Comparison of ENCODE assay signal across 23 cellular contexts in the genomic region with DNA sequence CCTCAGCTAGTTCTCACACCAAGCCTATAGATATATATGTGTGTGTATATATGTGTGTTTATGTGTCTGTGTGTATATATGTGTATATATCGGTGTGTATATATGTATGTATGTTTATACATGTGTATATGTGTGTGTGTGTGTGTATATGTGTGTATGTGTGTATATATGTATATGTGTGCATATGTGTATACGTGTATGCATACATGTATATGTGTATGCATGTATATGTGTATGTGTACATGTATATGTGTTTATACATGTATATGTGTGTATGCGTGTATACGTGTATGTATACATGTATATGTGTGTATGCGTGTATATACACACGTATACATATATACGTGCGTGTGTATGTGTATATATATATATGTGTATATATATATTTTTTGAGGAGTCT. TPM values are rescaled to one million over a fixed set of nuclear protein-coding genes. Genes with fewer than 3 reads are reported as not detected.
DNase-seq lines count a peak whose midpoint lies in the region; ATAC-seq, FAIRE-seq and TF ChIP-seq lines count a peak whose summit lies in the region.
"Had no signal": no experiment of that assay in that cellular context is flagged by ENCODE, and none has a peak within 500 bp of the region (broad histone marks: within the 10 kb centered on the region; RNA-seq: fewer than 3 reads in every experiment).

No MANE protein-coding gene starts in this region.

- H3K4me1 Mint-ChIP-seq in IgD-negative memory B cell: no peaks in the 10 kb centered on the region
- H3K4me1 Mint-ChIP-seq: B cell had no signal

- DNase-seq in A549 (ENCODE audit: low read depth in 1 of 2, low spot score in 1 of 2) (no peak), GM12891 (ENCODE audit: insufficient read length, low spot score) (no peak), SHP77 (lab: John Stamatoyannopoulos, UW) (no peak)
- DNase-seq: 8988T; AML-193; Caco-2; Calu3; CD4-positive, alpha-beta T cell; CD8-positive, alpha-beta T cell; DMS79 treated with DMSO at 0.1 percent for 48 hours; GF-D8 had no signal

- H3K27ac ChIP-seq in A549 (no peak overlapping the region), gastroesophageal sphincter (no peak overlapping the region)
- H3K27ac ChIP-seq: BLaER1 treated with 17β-estradiol and CSF1 and Interleukin-3, amounts not matched to agents 10 nM and 100 nM; C4-2B had no signal

- TF ChIP-seq POLR2A in A549 (IDR thresholded peaks at IDR 0.05; ENCODE audit: low read length) (no peak), GM12891 (IDR thresholded peaks at IDR 0.05; ENCODE audit: low read depth, low read length) (no peak), gastroesophageal sphincter (IDR thresholded peaks at IDR 0.05) (no peak)

- H3K9me3 ChIP-seq in A549 (no peaks in the 10 kb centered on the region), gastroesophageal sphincter (peaks cover 0 to 14% (median 0%) of the 10 kb centered on the region in 3 donors)
- H3K9me3 ChIP-seq: Caco-2 had no signal

- no peak overlapping the region for H3K4me2 ChIP-seq in A549
- H3K4me2 ChIP-seq: BLaER1 treated with 17β-estradiol and CSF1 and Interleukin-3, amounts not matched to agents 10 nM and 100 nM had no signal

- ATAC-seq in A549 (no peak), esophagus mucosa (peak; percentile 33), gastroesophageal sphincter (no peak), GM19351 (IDR thresholded peaks at IDR 0.05; ENCODE audit: unreplicated experiment) (no peak)
- ATAC-seq: CD8-positive, alpha-beta T cell had no signal

- no peaks in the 10 kb centered on the region for H3K27me3 ChIP-seq in gastroesophageal sphincter
- H3K27me3 ChIP-seq: BLaER1 treated with 17β-estradiol and CSF1 and Interleukin-3, amounts not matched to agents 10 nM and 100 nM had no signal

- no peak for TF ChIP-seq RAD21 in A549 (conservative IDR thresholded peaks at IDR 0.05 in 1 of 2, IDR thresholded peaks at IDR 0.05 in 1 of 2)

- H3K36me3 ChIP-seq in gastroesophageal sphincter: peaks cover 0 to 77% of the 10 kb centered on the region in 2 donors

- peak overlapping the region in 2 of 3 donors; percentile 45 to 53 for H3K27ac Mint-ChIP-seq in IgD-negative memory B cell
- H3K27ac Mint-ChIP-seq: B cell; CD4-positive, alpha-beta T cell; CD8-positive, alpha-beta T cell had no signal

- CTCF ChIA-PET in A549 (lab: Yijun Ruan, JAX): no interaction called here

- FAIRE-seq in A549 (lab: Jason Lieb, UNC): no peak
- peak; percentile 9 for FAIRE-seq in GM12891 (lab: Jason Lieb, UNC)
- FAIRE-seq: A204.1, D721Med, G401.6, GM12892, GM18507 had no signal

- no peak for TF ChIP-seq EP300 in A549 (IDR thresholded peaks at IDR 0.05)
- TF ChIP-seq EP300 in gastroesophageal sphincter (IDR thresholded peaks at IDR 0.05): no peak

- WGBS in A549 (ENCODE audit: missing lambda C conversion rate): 95% methylated on average over 8 of the region's 8 CpGs
- WGBS in gastroesophageal sphincter (ENCODE audit: low coverage in 1 of 2), 2 donors: 85 to 86% methylated on average over 7 to 8 of the region's 8 CpGs

- H3K4me1 ChIP-seq in A549: no peaks in the 10 kb centered on the region
- H3K4me1 ChIP-seq in gastroesophageal sphincter: no peaks in the 10 kb centered on the region
- H3K4me1 ChIP-seq: BLaER1 treated with 17β-estradiol and CSF1 and Interleukin-3, amounts not matched to agents 10 nM and 100 nM; Caco-2 had no signal

- POLR2A ChIA-PET in A549 (lab: Yijun Ruan, JAX): no interaction called here

- H3K36me3 Mint-ChIP-seq in IgD-negative memory B cell: peaks cover 4% of the 10 kb centered on the region

- no peak overlapping the region for H3K4me3 ChIP-seq in A549
- H3K4me3 ChIP-seq in gastroesophageal sphincter: no peak overlapping the region
- H3K4me3 ChIP-seq: BLaER1 treated with 17β-estradiol and CSF1 and Interleukin-3, amounts not matched to agents 10 nM and 100 nM had no signal

- TF ChIP-seq CTCF in A549 (IDR thresholded peaks at IDR 0.05): no peak
- TF ChIP-seq CTCF in gastroesophageal sphincter (IDR thresholded peaks at IDR 0.05): no peak

- no peak overlapping the region for H3K4me3 Mint-ChIP-seq in IgD-negative memory B cell
- H3K4me3 Mint-ChIP-seq: B cell; CD4-positive, alpha-beta T cell; CD8-positive, alpha-beta T cell had no signal

- H3K9me3 Mint-ChIP-seq in IgD-negative memory B cell: peaks cover 0 to 2% (median 0%) of the 10 kb centered on the region in 3 donors
- H3K9me3 Mint-ChIP-seq: CD4-positive, alpha-beta T cell; CD8-positive, alpha-beta T cell had no signal

- H3K27me3 Mint-ChIP-seq in IgD-negative memory B cell: no peaks in the 10 kb centered on the region
- H3K27me3 Mint-ChIP-seq: B cell; CD4-positive, alpha-beta T cell had no signal

TF ChIP-seq in A549, 52 proteins besides CTCF, POLR2A, EP300 and RAD21:
- TF ChIP-seq MAFK (IDR thresholded peaks at IDR 0.05; ENCODE audit: partially characterized antibody) (no peak), HOXA7 (CRISPR knock-in tag; IDR thresholded peaks at IDR 0.05) (0 out of 2 replicates have a peak, but pooled peaks have one; percentile 13)

TF ChIP-seq in GM12891, 5 proteins besides CTCF, POLR2A, EP300 and RAD21:
- TF ChIP-seq POLR2AphosphoS5 (IDR thresholded peaks at IDR 0.05; ENCODE audit: low read depth, low read length) (no peak), TAF1 (IDR thresholded peaks at IDR 0.05; ENCODE audit: low read depth, low read length) (no peak)

RNA-seq across cellular contexts. Expression of gene GTPBP6, which starts 18.3 kb away (rescaled TPM):
- polyA plus RNA-seq in A549 (2011; rRNA removed): 22.9 and 26.0 TPM in 2 replicates
- 64.3 and 74.2 TPM in 2 replicates for polyA plus RNA-seq in A549 (2012; cell fraction: cytosol; rRNA removed)
- 78.8 and 93.8 TPM in 2 replicates for polyA plus RNA-seq in A549 (2012; cell fraction: nucleus; rRNA removed)
- 36.1 to 41.2 TPM (median 39.4 TPM) in 3 replicates for polyA plus RNA-seq in A549 (2017; fragmentation: RNase III; extraction: RNeasy Plus Mini Kit Qiagen cat#74134 plus additional on column Dnase treatment)
- 10.2 and 14.8 TPM in 2 replicates for polyA minus RNA-seq in A549 (2011; rRNA and poly(A)+ RNA removed)
- 29.7 TPM for polyA plus RNA-seq in GM12891 (2012; ENCODE audit: low read depth, missing spikeins)
- 40.8 TPM for polyA plus RNA-seq in IgD-negative memory B cell
- 35.3 TPM for total RNA-seq in esophagus mucosa
- total RNA-seq in gastroesophageal sphincter: 10 to 100 TPM; 35.3 to 53.5 (median 46.3) TPM

RNA-seq across cellular contexts. Expression of gene PLCXD1, which starts 19.2 kb away (rescaled TPM):
- polyA plus RNA-seq in A549 (2011; rRNA removed) (67.9 and 87.0 TPM in 2 replicates), A549 (2017; fragmentation: RNase III; extraction: RNeasy Plus Mini Kit Qiagen cat#74134 plus additional on column Dnase treatment) (60.7 to 70.3 TPM (median 64.6 TPM) in 3 replicates), IgD-negative memory B cell (10.3 TPM)
- 80.7 and 97.7 TPM in 2 replicates for polyA plus RNA-seq in A549 (2012; cell fraction: cytosol; rRNA removed)
- 200 and 211 TPM in 2 replicates for polyA plus RNA-seq in A549 (2012; cell fraction: nucleus; rRNA removed)
- 101 and 220 TPM in 2 replicates for polyA minus RNA-seq in A549 (2011; rRNA and poly(A)+ RNA removed)
- 21.2 TPM for polyA plus RNA-seq in GM12891 (2012; ENCODE audit: low read depth, missing spikeins)
- total RNA-seq in esophagus mucosa (17.8 TPM), gastroesophageal sphincter (1 to 10 TPM; 1.1 to 8.8 (median 6.0) TPM)
